In genomic region chr18:44143054-44143453, GRCh38 we compare ENCODE assay signal across 22 cellular contexts.
"Had no signal": no experiment of that assay in that cellular context is flagged by ENCODE, and none has a peak within 500 bp of the region (broad histone marks: within the 10 kb centered on the region; RNA-seq: fewer than 3 reads in every experiment).

No MANE protein-coding gene starts in this region.

- FAIRE-seq: islet of Langerhans had no signal

- DNase-seq: cortex of kidney; dorsolateral prefrontal cortex; effector CD8-positive, alpha-beta T cell; foreskin melanocyte; heart right ventricle; hypothalamus; left colon; mammary epithelial cell; occipital lobe; pancreas; psoas muscle; spleen; stimulated activated CD4-positive, alpha-beta T cell treated with anti-CD3 and anti-CD28 coated beads, Interleukin-15, amount 100 ng/mL, for 24 hours; stimulated activated CD4-positive, alpha-beta T cell treated with anti-CD3 and anti-CD28 coated beads, Interleukin-1b, Interleukin-23, amount 100 ng/mL, for 48 hours; stimulated activated CD4-positive, alpha-beta T cell treated with anti-CD3 and anti-CD28 coated beads, Interleukin-4, amount 100 ng/mL, for 24 hours; tibial artery; upper lobe of left lung; uterus had no signal

- H3K27ac ChIP-seq: dorsolateral prefrontal cortex, heart right ventricle, pancreas, psoas muscle, spleen, tibial artery, upper lobe of left lung, uterus had no signal

- H3K4me3 ChIP-seq: dorsolateral prefrontal cortex, heart right ventricle, pancreas, psoas muscle, spleen, tibial artery, upper lobe of left lung, uterus had no signal

- H3K36me3 ChIP-seq: heart right ventricle, pancreas, spleen, tibial artery, upper lobe of left lung, uterus had no signal

- H3K9me3 ChIP-seq: heart right ventricle, pancreas, psoas muscle, tibial artery, upper lobe of left lung, uterus had no signal

- H3K27me3 ChIP-seq: dorsolateral prefrontal cortex, heart right ventricle, pancreas, spleen, tibial artery, upper lobe of left lung, uterus had no signal

- H3K4me1 ChIP-seq: heart right ventricle, pancreas, psoas muscle, spleen, tibial artery, upper lobe of left lung, uterus had no signal

- ATAC-seq: heart right ventricle; left colon; natural killer cell treated with Interleukin-12 subunit alpha and Interleukin-12 subunit beta and Interleukin-15 and Interleukin-18, amount 100 ng/mL, for 72 hours; psoas muscle; sciatic nerve; stimulated activated memory B cell treated with anti-CD40 and anti-IgM and Interleukin-4, amounts not matched to agents 10 μg/mL and 1 μg/mL and 100 μg/mL, for 72 hours had no signal
